Comparison of ENCODE assay signal across 8 cellular contexts in the genomic region with DNA sequence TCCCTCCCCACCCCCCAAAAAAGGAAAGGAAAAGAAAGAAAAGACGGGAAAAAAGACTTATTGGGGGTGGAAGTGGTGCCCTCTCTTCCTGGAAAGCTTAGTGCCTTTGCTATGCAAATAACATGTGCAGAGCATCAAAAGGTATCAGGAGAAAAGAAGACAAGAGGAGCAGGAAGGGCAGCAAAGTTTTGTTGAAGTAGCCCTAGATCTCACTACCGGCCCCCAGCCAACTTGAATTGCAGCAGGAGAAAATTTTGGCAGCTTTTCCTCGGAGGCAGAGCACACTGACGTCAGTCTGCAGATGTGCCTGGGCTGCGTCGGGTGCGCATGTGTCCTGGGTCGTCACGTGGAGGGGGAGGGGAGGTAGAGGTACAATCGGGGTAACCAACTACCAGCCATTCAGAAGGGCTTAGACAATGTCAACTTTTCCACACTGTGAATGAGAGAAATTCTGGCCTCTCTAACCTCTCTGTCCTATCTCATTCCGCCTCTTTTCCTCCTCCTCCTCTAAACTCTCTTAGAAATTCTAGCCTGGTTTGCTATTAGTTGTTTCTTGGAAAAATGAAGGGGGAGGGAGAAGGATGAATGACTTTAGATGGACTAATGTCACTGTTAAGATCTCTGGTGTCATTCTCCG. TPM values are rescaled to one million over a fixed set of nuclear protein-coding genes. Genes with fewer than 3 reads are reported as not detected.
DNase-seq lines count a peak whose midpoint lies in the region; ATAC-seq lines count a peak whose summit lies in the region.

A gene with protein sequence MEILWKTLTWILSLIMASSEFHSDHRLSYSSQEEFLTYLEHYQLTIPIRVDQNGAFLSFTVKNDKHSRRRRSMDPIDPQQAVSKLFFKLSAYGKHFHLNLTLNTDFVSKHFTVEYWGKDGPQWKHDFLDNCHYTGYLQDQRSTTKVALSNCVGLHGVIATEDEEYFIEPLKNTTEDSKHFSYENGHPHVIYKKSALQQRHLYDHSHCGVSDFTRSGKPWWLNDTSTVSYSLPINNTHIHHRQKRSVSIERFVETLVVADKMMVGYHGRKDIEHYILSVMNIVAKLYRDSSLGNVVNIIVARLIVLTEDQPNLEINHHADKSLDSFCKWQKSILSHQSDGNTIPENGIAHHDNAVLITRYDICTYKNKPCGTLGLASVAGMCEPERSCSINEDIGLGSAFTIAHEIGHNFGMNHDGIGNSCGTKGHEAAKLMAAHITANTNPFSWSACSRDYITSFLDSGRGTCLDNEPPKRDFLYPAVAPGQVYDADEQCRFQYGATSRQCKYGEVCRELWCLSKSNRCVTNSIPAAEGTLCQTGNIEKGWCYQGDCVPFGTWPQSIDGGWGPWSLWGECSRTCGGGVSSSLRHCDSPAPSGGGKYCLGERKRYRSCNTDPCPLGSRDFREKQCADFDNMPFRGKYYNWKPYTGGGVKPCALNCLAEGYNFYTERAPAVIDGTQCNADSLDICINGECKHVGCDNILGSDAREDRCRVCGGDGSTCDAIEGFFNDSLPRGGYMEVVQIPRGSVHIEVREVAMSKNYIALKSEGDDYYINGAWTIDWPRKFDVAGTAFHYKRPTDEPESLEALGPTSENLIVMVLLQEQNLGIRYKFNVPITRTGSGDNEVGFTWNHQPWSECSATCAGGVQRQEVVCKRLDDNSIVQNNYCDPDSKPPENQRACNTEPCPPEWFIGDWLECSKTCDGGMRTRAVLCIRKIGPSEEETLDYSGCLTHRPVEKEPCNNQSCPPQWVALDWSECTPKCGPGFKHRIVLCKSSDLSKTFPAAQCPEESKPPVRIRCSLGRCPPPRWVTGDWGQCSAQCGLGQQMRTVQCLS (N-terminal part only) (minus strand): TSS at position 286 of the 637 bp plus-strand sequence. CDS start 8,247 bp downstream, outside the sequence.

- H3K4me1 Mint-ChIP-seq in activated T-helper 2 cell treated with anti-CD3 and anti-CD28 coated beads, Interferon-gamma antibody, Interleukin-2, Interleukin-4, amounts not matched to agents 10 μg/mL and 5 μg/mL and 100 μg/mL, durations not matched to agents 14 hours and 24 hours and 36 hours (ENCODE audit: low read depth) = peaks cover 21% of the 10 kb centered on the region
- H3K4me1 Mint-ChIP-seq in naive thymus-derived CD8-positive, alpha-beta T cell = peaks cover 6 to 21% (median 9%) of the 10 kb centered on the region in 4 donors
- peaks cover 3 to 9% of the 10 kb centered on the region in 2 donors for H3K4me1 Mint-ChIP-seq in stimulated activated naive B cell treated with anti-CD40 and anti-IgM and Interleukin-4, amounts not matched to agents 10 μg/mL and 1 μg/mL and 100 μg/mL, for 72 hours

- H3K27me3 Mint-ChIP-seq in activated T-helper 2 cell treated with anti-CD3 and anti-CD28 coated beads, Interferon-gamma antibody, Interleukin-2, Interleukin-4, amounts not matched to agents 10 μg/mL and 5 μg/mL and 100 μg/mL, durations not matched to agents 14 hours and 24 hours and 36 hours (ENCODE audit: low read depth) = peaks cover 6% of the 10 kb centered on the region
- H3K27me3 Mint-ChIP-seq in naive thymus-derived CD8-positive, alpha-beta T cell = peaks cover 0 to 2% (median 0%) of the 10 kb centered on the region in 5 donors
- H3K27me3 Mint-ChIP-seq in stimulated activated naive B cell treated with anti-CD40 and anti-IgM and Interleukin-4, amounts not matched to agents 10 μg/mL and 1 μg/mL and 100 μg/mL, for 72 hours = no peaks in the 10 kb centered on the region

- H3K9me3 Mint-ChIP-seq in activated T-helper 2 cell treated with anti-CD3 and anti-CD28 coated beads, Interferon-gamma antibody, Interleukin-2, Interleukin-4, amounts not matched to agents 10 μg/mL and 5 μg/mL and 100 μg/mL, durations not matched to agents 14 hours and 24 hours and 36 hours = no peaks in the 10 kb centered on the region
- H3K9me3 Mint-ChIP-seq in naive thymus-derived CD8-positive, alpha-beta T cell = no peaks in the 10 kb centered on the region
- H3K9me3 Mint-ChIP-seq in stimulated activated naive B cell treated with anti-CD40 and anti-IgM and Interleukin-4, amounts not matched to agents 10 μg/mL and 1 μg/mL and 100 μg/mL, for 72 hours = no peaks in the 10 kb centered on the region

- no peak within 1 kb of the TSS for H3K4me3 Mint-ChIP-seq in activated T-helper 2 cell treated with anti-CD3 and anti-CD28 coated beads, Interferon-gamma antibody, Interleukin-2, Interleukin-4, amounts not matched to agents 10 μg/mL and 5 μg/mL and 100 μg/mL, durations not matched to agents 14 hours and 24 hours and 36 hours (ENCODE audit: low read depth)
- no peak within 1 kb of the TSS for H3K4me3 Mint-ChIP-seq in naive thymus-derived CD8-positive, alpha-beta T cell
- no peak within 1 kb of the TSS for H3K4me3 Mint-ChIP-seq in stimulated activated naive B cell treated with anti-CD40 and anti-IgM and Interleukin-4, amounts not matched to agents 10 μg/mL and 1 μg/mL and 100 μg/mL, for 72 hours

- POLR2A ChIA-PET in naive thymus-derived CD8-positive, alpha-beta T cell (lab: Charles Lee) = interaction anchor here (0.5 to 2.3 kb wide), 4 partner anchors 81 to 379 kb away, joined by 3 to 14 read pairs (median 6); a partner anchor contains a TSS

- no peaks in the 10 kb centered on the region for H3K36me3 Mint-ChIP-seq in activated T-helper 2 cell treated with anti-CD3 and anti-CD28 coated beads, Interferon-gamma antibody, Interleukin-2, Interleukin-4, amounts not matched to agents 10 μg/mL and 5 μg/mL and 100 μg/mL, durations not matched to agents 14 hours and 24 hours and 36 hours (ENCODE audit: low read depth)
- H3K36me3 Mint-ChIP-seq in naive thymus-derived CD8-positive, alpha-beta T cell = no peaks in the 10 kb centered on the region
- H3K36me3 Mint-ChIP-seq in stimulated activated naive B cell treated with anti-CD40 and anti-IgM and Interleukin-4, amounts not matched to agents 10 μg/mL and 1 μg/mL and 100 μg/mL, for 72 hours = no peaks in the 10 kb centered on the region

- intact Hi-C loops in activated T-helper 2 cell treated with anti-CD3 and anti-CD28 coated beads, Interferon-gamma antibody, Interleukin-2, Interleukin-4, amounts not matched to agents 10 μg/mL and 5 μg/mL and 100 μg/mL, durations not matched to agents 14 hours and 24 hours and 36 hours (cut with micrococcal nuclease) = loop anchor here (2.0 to 5.0 kb wide), 8 partner anchors 81 to 714 kb away; a partner anchor contains a TSS

- peak; percentile 78 for ATAC-seq in GM21360 (IDR thresholded peaks at IDR 0.05; ENCODE audit: unreplicated experiment)
- ATAC-seq in naive thymus-derived CD8-positive, alpha-beta T cell = peak; percentile 88 to 90
- ATAC-seq in stimulated activated naive B cell treated with anti-CD40 and anti-IgM and Interleukin-4, amounts not matched to agents 10 μg/mL and 1 μg/mL and 100 μg/mL, for 72 hours (replicated peaks) = peak; percentile 94 to 96

- DNase-seq in D341Med (ENCODE audit: low spot score) (peak; percentile 31), HUDEP-2 (lab: John Stamatoyannopoulos, UW; ENCODE audit: unreplicated experiment in 76 of 76) (peak in 74 of 76 experiments; percentile 9 to 93 (median 80)), RPMI7951 (ENCODE audit: low read depth) (peak; percentile 94), fibroblast of peridontal ligament (ENCODE audit: extremely low read depth) (peak; percentile 99)
- DNase-seq in activated T-helper 2 cell treated with anti-CD3 and anti-CD28 coated beads, Interferon-gamma antibody, Interleukin-2, Interleukin-4, amounts not matched to agents 10 μg/mL and 5 μg/mL and 100 μg/mL, durations not matched to agents 14 hours and 24 hours and 36 hours (ENCODE audit: low spot score) = peak; percentile 69
- peak; percentile 62 to 92 (median 77) for DNase-seq in naive thymus-derived CD8-positive, alpha-beta T cell
- peak; percentile 63 for DNase-seq in stimulated activated naive B cell treated with anti-CD40 and anti-IgM and Interleukin-4, amounts not matched to agents 10 μg/mL and 1 μg/mL and 100 μg/mL, for 72 hours

- peak within 1 kb of the TSS; percentile 84 for H3K27ac Mint-ChIP-seq in activated T-helper 2 cell treated with anti-CD3 and anti-CD28 coated beads, Interferon-gamma antibody, Interleukin-2, Interleukin-4, amounts not matched to agents 10 μg/mL and 5 μg/mL and 100 μg/mL, durations not matched to agents 14 hours and 24 hours and 36 hours
- peak within 1 kb of the TSS; percentile 90 to 99 (median 94) for H3K27ac Mint-ChIP-seq in naive thymus-derived CD8-positive, alpha-beta T cell
- H3K27ac Mint-ChIP-seq in stimulated activated naive B cell treated with anti-CD40 and anti-IgM and Interleukin-4, amounts not matched to agents 10 μg/mL and 1 μg/mL and 100 μg/mL, for 72 hours = peak within 1 kb of the TSS; percentile 94

RNA-seq across cellular contexts. Expression of the gene that starts here (rescaled TPM):
- 10.3 and 14.3 TPM in 2 replicates for total RNA-seq in RPMI7951 (2014; rRNA removed; shearing (Covaris generic))
- total RNA-seq in activated T-helper 2 cell treated with anti-CD3 and anti-CD28 coated beads, Interferon-gamma antibody, Interleukin-2, Interleukin-4, amounts not matched to agents 10 μg/mL and 5 μg/mL and 100 μg/mL, durations not matched to agents 14 hours and 24 hours and 36 hours = 1.4 and 1.7 TPM in 2 replicates
- 1 to 10 TPM; 7.7 to 9.6 TPM for total RNA-seq in naive thymus-derived CD8-positive, alpha-beta T cell
- under 1 TPM; 0.25 to 0.66 (median 0.51) TPM for polyA plus RNA-seq in naive thymus-derived CD8-positive, alpha-beta T cell

Comparison
In these comparisons a context has a peak if more than half of its experiments do, and no peak if none do; other contexts are left out.
1. Peak in every context shown above with its lines: DNase-seq and ATAC-seq.
2. DNase-seq: peak in every context shown above with its lines; median percentile 99 in fibroblast of peridontal ligament; 94 in RPMI7951; 80 in HUDEP-2; 77 in naive thymus-derived CD8-positive, alpha-beta T cell; 69 in activated T-helper 2 cell treated with anti-CD3 and anti-CD28 coated beads, Interferon-gamma antibody, Interleukin-2, Interleukin-4, amounts not matched to agents 10 μg/mL and 5 μg/mL and 100 μg/mL, durations not matched to agents 14 hours and 24 hours and 36 hours; 63 in stimulated activated naive B cell treated with anti-CD40 and anti-IgM and Interleukin-4, amounts not matched to agents 10 μg/mL and 1 μg/mL and 100 μg/mL, for 72 hours; 31 in D341Med.